ENCODE assay signal across 1 cellular context in genomic region chr20:33663161-33664084, GRCh38.
TF ChIP-seq lines count a peak whose summit lies in the region.

No MANE protein-coding gene starts in this region.

TF ChIP-seq in K562, 482 proteins besides CTCF, POLR2A, EP300 and RAD21 (continued from another document and continues in another):
- TF ChIP-seq NR4A1 (CRISPR knock-in tag; IDR thresholded peaks at IDR 0.05) (0 out of 2 replicates have a peak, but pooled peaks have one; percentile 19), NR4A1 (tag; IDR thresholded peaks at IDR 0.05) (no peak), TSHZ1 (CRISPR knock-in tag; IDR thresholded peaks at IDR 0.05) (no peak), NFIC (IDR thresholded peaks at IDR 0.05) (peak; percentile 39), SRSF9 (IDR thresholded peaks at IDR 0.05; ENCODE audit: borderline replicate concordance, low read depth, low read length) (no peak), MXI1 (IDR thresholded peaks at IDR 0.05; ENCODE audit: low read depth, low read length) (no peak), ZNF449 (CRISPR knock-in tag; IDR thresholded peaks at IDR 0.05) (no peak), HIVEP1 (CRISPR knock-in tag; IDR thresholded peaks at IDR 0.05) (0 out of 2 replicates have a peak, but pooled peaks have one; percentile 59), EHMT2 (IDR thresholded peaks at IDR 0.05) (no peak), TRIM28 (IDR thresholded peaks at IDR 0.05) (no peak), ZKSCAN8 (CRISPR knock-in tag; IDR thresholded peaks at IDR 0.05) (no peak), CBFA2T2 (conservative IDR thresholded peaks at IDR 0.05) (no peak), PKNOX1 (IDR thresholded peaks at IDR 0.05) (no peak), ZNF41 (CRISPR knock-in tag; conservative IDR thresholded peaks at IDR 0.05) (no peak), THRB (CRISPR knock-in tag; conservative IDR thresholded peaks at IDR 0.05) (no peak), ID3 (CRISPR knock-in tag; IDR thresholded peaks at IDR 0.05) (no peak), ID3 (tag; IDR thresholded peaks at IDR 0.05) (no peak), PRPF4 (IDR thresholded peaks at IDR 0.05; ENCODE audit: insufficient read depth, low read depth, low read length, poor library complexity, severe bottlenecking) (no peak), HNRNPUL1 (IDR thresholded peaks at IDR 0.05; ENCODE audit: low read length) (no peak; the same call in 1 of the 2 replicates), HMGN3 (IDR thresholded peaks at IDR 0.05; ENCODE audit: borderline replicate concordance, extremely low read depth, insufficient read length, low read depth, low read length) (peak; percentile 42), ZNF717 (CRISPR knock-in tag; IDR thresholded peaks at IDR 0.05) (no peak), SNAPC5 (CRISPR knock-in tag; IDR thresholded peaks at IDR 0.05) (no peak), IFI16 (CRISPR knock-in tag; IDR thresholded peaks at IDR 0.05) (no peak), ZNF57 (CRISPR knock-in tag; IDR thresholded peaks at IDR 0.05) (peak; percentile 74; the same call in 1 of the 2 replicates), KLF1 (tag; IDR thresholded peaks at IDR 0.05) (no peak), ZNF830 (CRISPR knock-in tag; IDR thresholded peaks at IDR 0.05) (no peak), TCFL5 (CRISPR knock-in tag; conservative IDR thresholded peaks at IDR 0.05) (no peak), PBX2 (CRISPR knock-in tag; IDR thresholded peaks at IDR 0.05; ENCODE audit: low read depth) (no peak), PBX2 (tag; conservative IDR thresholded peaks at IDR 0.05; ENCODE audit: low read depth) (no peak), ZBTB2 (IDR thresholded peaks at IDR 0.05) (no peak), SMAD1 (IDR thresholded peaks at IDR 0.05; ENCODE audit: low read depth, low read length, partially characterized antibody) (no peak), ZNF239 (CRISPR knock-in tag; IDR thresholded peaks at IDR 0.05) (no peak), ZFP91 (CRISPR knock-in tag; IDR thresholded peaks at IDR 0.05) (no peak), HBP1 (CRISPR knock-in tag; IDR thresholded peaks at IDR 0.05) (0 out of 2 replicates have a peak, but pooled peaks have one; percentile 63), ETV1 (tag; conservative IDR thresholded peaks at IDR 0.05; ENCODE audit: low read depth) (peak; percentile 34), ZNF408 (CRISPR knock-in tag; IDR thresholded peaks at IDR 0.05; ENCODE audit: low read depth) (no peak), TAF1 (IDR thresholded peaks at IDR 0.05; ENCODE audit: control insufficient read depth, extremely low read depth, insufficient read depth, low read length, severe bottlenecking) (peak; percentile 59), CBX1 (IDR thresholded peaks at IDR 0.05; ENCODE audit: low read depth) (peak; percentile 67; the same call in 1 of the 2 replicates), PYGO2 (tag; IDR thresholded peaks at IDR 0.05) (no peak), RBBP5 (IDR thresholded peaks at IDR 0.05; ENCODE audit: borderline replicate concordance, insufficient read depth, low read length, poor library complexity, severe bottlenecking) (peak; percentile 67), UBTF (IDR thresholded peaks at IDR 0.05; ENCODE audit: borderline replicate concordance in 1 of 2, low read depth in 2 of 2, low read length in 2 of 2) (peak; percentile 79 to 87), ARHGAP35 (IDR thresholded peaks at IDR 0.05; ENCODE audit: partially characterized antibody) (no peak), GABPB2 (CRISPR knock-in tag; conservative IDR thresholded peaks at IDR 0.05) (no peak), TBP (optimal IDR thresholded peaks at IDR 0.05; ENCODE audit: low read depth, low read length) (peak; percentile 52), ZNF217 (CRISPR knock-in tag; IDR thresholded peaks at IDR 0.05) (no peak), TEAD4 (IDR thresholded peaks at IDR 0.05; ENCODE audit: low read length) (no peak), TEAD4 (CRISPR knock-in tag; IDR thresholded peaks at IDR 0.05; ENCODE audit: borderline replicate concordance) (no peak), GTF2A2 (tag; IDR thresholded peaks at IDR 0.05) (no peak), BRD4 (IDR thresholded peaks at IDR 0.05) (no peak), RBM39 (optimal IDR thresholded peaks at IDR 0.05; ENCODE audit: low read depth, low read length) (no peak), KDM2B (CRISPR knock-in tag; IDR thresholded peaks at IDR 0.05) (no peak; the same call in 1 of the 2 replicates), MAZ (CRISPR knock-in tag; conservative IDR thresholded peaks at IDR 0.05 in 1 of 2, IDR thresholded peaks at IDR 0.05 in 1 of 2) (peak in 1 of 2 experiments; percentile 85; a peak in 2 of 4 replicates), HNRNPLL (IDR thresholded peaks at IDR 0.05; ENCODE audit: low read depth, low read length, poor library complexity, severe bottlenecking) (peak; percentile 65)
